Comparison of ENCODE assay signal across 14 cellular contexts in the genomic region with DNA sequence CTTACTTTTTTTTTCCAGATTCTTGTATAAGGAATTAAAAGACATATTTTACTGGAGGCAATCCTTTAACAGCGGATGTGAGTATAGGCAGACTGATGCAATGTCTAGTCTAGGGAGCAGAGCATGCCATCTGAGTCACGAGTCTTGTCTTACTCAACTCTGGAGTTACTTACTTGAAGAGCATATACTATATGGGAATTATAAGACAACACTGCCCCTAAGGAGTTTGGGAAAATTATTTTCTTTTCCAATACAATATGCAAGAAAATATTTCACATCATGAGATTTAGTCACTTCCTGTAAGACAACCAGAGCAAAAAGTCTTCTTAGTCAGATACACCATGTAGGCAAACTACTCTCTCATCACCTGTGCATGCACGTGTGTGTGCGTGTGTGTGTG.
DNase-seq lines count a peak whose midpoint lies in the region; ATAC-seq, FAIRE-seq and TF ChIP-seq lines count a peak whose summit lies in the region.
"Had no signal": no experiment of that assay in that cellular context is flagged by ENCODE, and none has a peak within 500 bp of the region (broad histone marks: within the 10 kb centered on the region; RNA-seq: fewer than 3 reads in every experiment).

No MANE protein-coding gene starts in this region.

- H3K27ac ChIP-seq in endothelial cell of umbilical vein (ENCODE audit: insufficient read depth, low read depth, low read length), result no peak overlapping the region
- H3K27ac ChIP-seq in psoas muscle, result no peak overlapping the region

- no peaks in the 10 kb centered on the region for H3K9me1 ChIP-seq in endothelial cell of umbilical vein (replicated peaks; ENCODE audit: control insufficient read depth, extremely low read depth, insufficient read depth, low read length)

- no peak overlapping the region for H2AFZ ChIP-seq in endothelial cell of umbilical vein (ENCODE audit: low read depth, low read length)

- no peaks in the 10 kb centered on the region for H3K9me3 Mint-ChIP-seq in activated T-cell treated with anti-CD3 and anti-CD28 coated beads, Interleukin-2, amount 50 U/mL, for 4 hours
- H3K9me3 Mint-ChIP-seq: activated naive CD8-positive, alpha-beta T cell treated with anti-CD3 and anti-CD28 coated beads, Interleukin-2, amount 10 ng/mL, durations not matched to agents 7 days and 5 days had no signal

- FAIRE-seq in endothelial cell of umbilical vein (lab: Jason Lieb, UNC), result peak; percentile 42
- no peak for FAIRE-seq in frontal cortex (lab: Jason Lieb, UNC)
- FAIRE-seq: GM12878 had no signal

- H3K4me3 Mint-ChIP-seq in activated T-cell treated with anti-CD3 and anti-CD28 coated beads, Interleukin-2, amount 50 U/mL, for 4 hours, result no peak overlapping the region
- H3K4me3 Mint-ChIP-seq: activated naive CD8-positive, alpha-beta T cell treated with anti-CD3 and anti-CD28 coated beads, Interleukin-2, amount 10 ng/mL, durations not matched to agents 7 days and 5 days had no signal

- H3K4me1 Mint-ChIP-seq in activated T-cell treated with anti-CD3 and anti-CD28 coated beads, Interleukin-2, amount 50 U/mL, for 4 hours (ENCODE audit: low read depth), result no peaks in the 10 kb centered on the region
- H3K4me1 Mint-ChIP-seq: activated naive CD8-positive, alpha-beta T cell treated with anti-CD3 and anti-CD28 coated beads, Interleukin-2, amount 10 ng/mL, durations not matched to agents 7 days and 5 days had no signal

- WGBS in psoas muscle, 3 donors, result 83 to 94% (median 90%) methylated on average over 4 of the region's 4 CpGs

- H3K4me2 ChIP-seq in endothelial cell of umbilical vein (ENCODE audit: insufficient read depth, low read length), result no peak overlapping the region

- no TSS peak for BruUV-seq in endothelial cell of umbilical vein (replicated peaks; lab: Mats Ljungman, UMichigan)

- POLR2A ChIA-PET in endothelial cell of umbilical vein (lab: Charles Lee), result no interaction called here

- intact Hi-C loops in endothelial cell of umbilical vein (cut with micrococcal nuclease), result no loop called here
- intact Hi-C loops in psoas muscle (cut with DNase I), result no loop called here

- TF ChIP-seq CTCF in endothelial cell of umbilical vein (IDR thresholded peaks at IDR 0.05; ENCODE audit: extremely low read depth in 1 of 2, insufficient read depth in 1 of 2, low read depth in 1 of 2, low read length in 2 of 2), result no peak
- TF ChIP-seq CTCF in psoas muscle (IDR thresholded peaks at IDR 0.05), result no peak

- no peaks in the 10 kb centered on the region for H3K27me3 ChIP-seq in endothelial cell of umbilical vein (ENCODE audit: control insufficient read depth in 2 of 2, insufficient read depth in 2 of 2, low read length in 2 of 2)
- H3K27me3 ChIP-seq in psoas muscle (ENCODE audit: insufficient read depth in 3 of 3, low read length in 2 of 3), result no peaks in the 10 kb centered on the region

- no peak overlapping the region for H3K4me3 ChIP-seq in endothelial cell of umbilical vein (replicated peaks in 1 of 3; ENCODE audit: insufficient read depth in 1 of 3, low read depth in 1 of 3, low read length in 3 of 3)
- no peak overlapping the region for H3K4me3 ChIP-seq in psoas muscle
- H3K4me3 ChIP-seq: GM12878 had no signal

- no peak for TF ChIP-seq POLR2A in endothelial cell of umbilical vein (IDR thresholded peaks at IDR 0.05; ENCODE audit: low read depth, low read length)

- no peaks in the 10 kb centered on the region for H3K36me3 ChIP-seq in endothelial cell of umbilical vein (ENCODE audit: control insufficient read depth in 2 of 2, extremely low read depth in 1 of 2, insufficient read depth in 2 of 2, low read length in 2 of 2)
- H3K36me3 ChIP-seq in psoas muscle (ENCODE audit: insufficient read depth in 1 of 2, low read depth in 1 of 2), result no peaks in the 10 kb centered on the region

- peak in 3 of 4 donors; percentile 65 to 76 (median 68) for ATAC-seq in psoas muscle
- ATAC-seq in activated T-cell treated with anti-CD3 and anti-CD28 coated beads, Interleukin-2, amount 50 U/mL, for 4 hours, result no peak
- no peak for ATAC-seq in HG02852 (IDR thresholded peaks at IDR 0.05; ENCODE audit: unreplicated experiment)
- ATAC-seq: GM12878 had no signal

- no peaks in the 10 kb centered on the region for H3K4me1 ChIP-seq in endothelial cell of umbilical vein (ENCODE audit: control insufficient read depth, extremely low read depth, insufficient read depth, low read length)
- H3K4me1 ChIP-seq in psoas muscle, result no peaks in the 10 kb centered on the region

- no peak overlapping the region for H3K9ac ChIP-seq in endothelial cell of umbilical vein (replicated peaks; ENCODE audit: extremely low read depth, insufficient read depth, low read length)

- no peaks in the 10 kb centered on the region for H4K20me1 ChIP-seq in endothelial cell of umbilical vein (replicated peaks; ENCODE audit: control insufficient read depth, extremely low read depth, insufficient read depth, low read length)

- DNase-seq in ELR (ENCODE audit: low read depth) (peak; percentile 92), OCI-M1 (lab: John Stamatoyannopoulos, UW) (peak; percentile 27), endothelial cell of umbilical vein (ENCODE audit: low read depth, low spot score) (peak; percentile 12), psoas muscle (no peak), frontal cortex (ENCODE audit: low spot score in 2 of 2) (no peak)
- no peak for DNase-seq in activated naive CD4-positive, alpha-beta T cell treated with Interleukin-2 at 50 U/mL for 16 hours
- no peak for DNase-seq in activated T-cell treated with anti-CD3 and anti-CD28 coated beads, Interleukin-2, amount 50 U/mL, for 4 hours
- DNase-seq: activated naive CD8-positive, alpha-beta T cell treated with anti-CD3 and anti-CD28 coated beads, Interleukin-2, amount 10 ng/mL, durations not matched to agents 7 days and 5 days; effector memory CD4-positive, alpha-beta T cell; NCI-H2081 treated with DMSO at 0.1 percent for 48 hours; stimulated activated CD4-positive, alpha-beta T cell treated with anti-CD3 and anti-CD28 coated beads, Interleukin-4, amount 100 ng/mL, for 24 hours; stimulated activated naive CD4-positive, alpha-beta T cell treated with Interleukin-2 at 50 U/mL for 16 hours had no signal

- H3K9me3 ChIP-seq in endothelial cell of umbilical vein (replicated peaks; ENCODE audit: control insufficient read depth, insufficient read depth, low read length) (no peaks in the 10 kb centered on the region), psoas muscle (no peaks in the 10 kb centered on the region)

- H3K36me3 Mint-ChIP-seq in activated T-cell treated with anti-CD3 and anti-CD28 coated beads, Interleukin-2, amount 50 U/mL, for 4 hours (ENCODE audit: insufficient read depth), result no peaks in the 10 kb centered on the region
- H3K36me3 Mint-ChIP-seq: activated naive CD8-positive, alpha-beta T cell treated with anti-CD3 and anti-CD28 coated beads, Interleukin-2, amount 10 ng/mL, durations not matched to agents 7 days and 5 days had no signal

- dilution Hi-C loops in endothelial cell of umbilical vein (cut with MboI; ENCODE audit: extremely low pct_ligation_motif_present, low sequenced_read_pairs), result no loop called here

- H3K79me2 ChIP-seq in endothelial cell of umbilical vein (ENCODE audit: control insufficient read depth, insufficient read depth, low read length), result no peaks in the 10 kb centered on the region

- CTCF ChIA-PET in endothelial cell of umbilical vein (lab: Charles Lee), result no interaction called here

- H3K27me3 Mint-ChIP-seq in activated T-cell treated with anti-CD3 and anti-CD28 coated beads, Interleukin-2, amount 50 U/mL, for 4 hours (ENCODE audit: low read depth), result no peaks in the 10 kb centered on the region
- H3K27me3 Mint-ChIP-seq: activated naive CD8-positive, alpha-beta T cell treated with anti-CD3 and anti-CD28 coated beads, Interleukin-2, amount 10 ng/mL, durations not matched to agents 7 days and 5 days had no signal

TF ChIP-seq in endothelial cell of umbilical vein, 7 proteins besides CTCF, POLR2A, EP300 and RAD21:
- TF ChIP-seq FOS (IDR thresholded peaks at IDR 0.05; ENCODE audit: borderline replicate concordance, insufficient read depth, low read length), result peak; percentile 19
- TF ChIP-seq, protein P1, sequence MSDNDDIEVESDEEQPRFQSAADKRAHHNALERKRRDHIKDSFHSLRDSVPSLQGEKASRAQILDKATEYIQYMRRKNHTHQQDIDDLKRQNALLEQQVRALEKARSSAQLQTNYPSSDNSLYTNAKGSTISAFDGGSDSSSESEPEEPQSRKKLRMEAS (IDR thresholded peaks at IDR 0.05; ENCODE audit: insufficient read depth, insufficient read length), result no peak

Comparison
In these comparisons a context has a peak if more than half of its experiments do, and no peak if none do; other contexts are left out.
1. DNase-seq: peak in ELR (single experiment), OCI-M1 (single experiment) and endothelial cell of umbilical vein (single experiment); none in psoas muscle (0 of 2), activated naive CD4-positive, alpha-beta T cell treated with Interleukin-2 at 50 U/mL for 16 hours (single experiment), activated T-cell treated with anti-CD3 and anti-CD28 coated beads, Interleukin-2, amount 50 U/mL, for 4 hours (single experiment) and frontal cortex (0 of 2).
2. ATAC-seq: peak in psoas muscle (3 of 4); none in activated T-cell treated with anti-CD3 and anti-CD28 coated beads, Interleukin-2, amount 50 U/mL, for 4 hours (0 of 2) and HG02852 (single experiment).